Comparison of ENCODE assay signal across 17 cellular contexts in genomic region chr4:73137121-73137520, GRCh38.
"Had no signal": no experiment of that assay in that cellular context is flagged by ENCODE, and none has a peak within 500 bp of the region (broad histone marks: within the 10 kb centered on the region; RNA-seq: fewer than 3 reads in every experiment).

No MANE protein-coding gene starts in this region.

- H3K4me3 ChIP-seq: body of pancreas, lung, SJSA1, smooth muscle cell had no signal

- H3K9me3 Mint-ChIP-seq: immature natural killer cell, natural killer cell had no signal

- ATAC-seq: body of pancreas, left cardiac atrium, natural killer cell, right cardiac atrium had no signal

- DNase-seq: activated CD4-positive, alpha-beta T cell treated with anti-CD3 and anti-CD28 coated beads for 48 hours; activated T-cell treated with anti-CD3 and anti-CD28 coated beads, Interleukin-2, amount 50 U/mL, for 48 hours; body of pancreas; central memory CD4-positive, alpha-beta T cell; effector memory CD4-positive, alpha-beta T cell; erythroblast; immature natural killer cell; left cardiac atrium; natural killer cell; right cardiac atrium; SW 1271; T1000; trophoblast cell; WERI-Rb-1 had no signal

- H3K4me3 Mint-ChIP-seq: immature natural killer cell, natural killer cell had no signal
